ENCODE assay signal across 26 cellular contexts in the genomic region with DNA sequence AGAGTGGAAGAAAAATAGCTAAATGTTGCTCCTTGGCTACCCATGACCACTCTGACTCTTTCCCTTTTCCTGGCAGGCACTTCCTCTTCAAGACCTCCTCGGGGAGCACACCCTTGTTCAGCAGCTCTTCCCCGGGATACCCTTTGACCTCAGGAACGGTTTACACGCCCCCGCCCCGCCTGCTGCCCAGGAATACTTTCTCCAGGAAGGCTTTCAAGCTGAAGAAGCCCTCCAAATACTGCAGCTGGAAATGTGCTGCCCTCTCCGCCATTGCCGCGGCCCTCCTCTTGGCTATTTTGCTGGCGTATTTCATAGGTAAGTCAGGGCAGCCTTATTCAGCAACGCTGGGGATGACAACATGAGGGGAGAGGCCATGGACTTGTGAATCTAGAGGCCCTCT.
DNase-seq lines count a peak whose midpoint lies in the region; TF ChIP-seq lines count a peak whose summit lies in the region.
"Had no signal": no experiment of that assay in that cellular context is flagged by ENCODE, and none has a peak within 500 bp of the region (broad histone marks: within the 10 kb centered on the region; RNA-seq: fewer than 3 reads in every experiment).

No MANE protein-coding gene starts in this region.

- no peak overlapping the region for H3K4me3 Mint-ChIP-seq in neural crest cell
- H3K4me3 Mint-ChIP-seq: B cell; CD14-positive monocyte; CD4-positive, alpha-beta memory T cell; CD4-positive, alpha-beta T cell; CD4-positive, CD25-positive, alpha-beta regulatory T cell; CD8-positive, alpha-beta memory T cell; CD8-positive, alpha-beta T cell had no signal

- TF ChIP-seq CTCF in neural crest cell (conservative IDR thresholded peaks at IDR 0.05): no peak

- DNase-seq in neural crest cell (ENCODE audit: low read depth, low spot score) (no peak), posterior vena cava (ENCODE audit: low spot score) (peak; percentile 70), OCI-M1 (lab: John Stamatoyannopoulos, UW) (no peak), DMS 273 (lab: John Stamatoyannopoulos, UW; ENCODE audit: unreplicated experiment) (no peak)
- DNase-seq: 8988T; ACHN; AML-193; BE2C; C1 segment of cervical spinal cord; Caco-2; Calu3; CD4-positive, alpha-beta memory T cell; CD4-positive, alpha-beta T cell; CD4-positive, CD25-positive, alpha-beta regulatory T cell; CD8-positive, alpha-beta memory T cell; CD8-positive, alpha-beta T cell; COR-L47; DMS 273 treated with DMSO at 0.1 percent for 48 hours; DMS153; DMS53; DMS79; DMS79 treated with DMSO at 0.1 percent for 48 hours; DND-41; EL had no signal

- intact Hi-C loops in posterior vena cava (cut with DNase I): no loop called here

- H3K4me1 Mint-ChIP-seq in neural crest cell: no peaks in the 10 kb centered on the region
- H3K4me1 Mint-ChIP-seq: B cell; CD14-positive monocyte; CD4-positive, alpha-beta memory T cell; CD4-positive, CD25-positive, alpha-beta regulatory T cell; CD8-positive, alpha-beta memory T cell had no signal

- H3K27ac Mint-ChIP-seq in neural crest cell (ENCODE audit: unreplicated experiment): peak overlapping the region; percentile 50
- H3K27ac Mint-ChIP-seq: B cell; CD14-positive monocyte; CD4-positive, alpha-beta memory T cell; CD4-positive, alpha-beta T cell; CD4-positive, CD25-positive, alpha-beta regulatory T cell; CD8-positive, alpha-beta memory T cell; CD8-positive, alpha-beta T cell had no signal

- H3K27me3 Mint-ChIP-seq in neural crest cell (ENCODE audit: low read depth): no peaks in the 10 kb centered on the region
- H3K27me3 Mint-ChIP-seq: B cell; CD4-positive, alpha-beta T cell; CD4-positive, CD25-positive, alpha-beta regulatory T cell had no signal

- peaks cover 5% of the 10 kb centered on the region for H3K9me3 Mint-ChIP-seq in neural crest cell
- H3K9me3 Mint-ChIP-seq: CD4-positive, alpha-beta T cell; CD8-positive, alpha-beta T cell had no signal

- peaks cover 7% of the 10 kb centered on the region for H3K36me3 Mint-ChIP-seq in neural crest cell (ENCODE audit: low read depth)
- H3K36me3 Mint-ChIP-seq: CD14-positive monocyte; CD4-positive, alpha-beta memory T cell; CD4-positive, CD25-positive, alpha-beta regulatory T cell; CD8-positive, alpha-beta memory T cell; CD8-positive, alpha-beta T cell had no signal
